22 cellular contexts compared by ENCODE assay signal in genomic region chr2:85621338-85621737, GRCh38. TPM values are rescaled to one million over a fixed set of nuclear protein-coding genes. Genes with fewer than 3 reads are reported as not detected.
DNase-seq lines count a peak whose midpoint lies in the region; ATAC-seq and TF ChIP-seq lines count a peak whose summit lies in the region.
"Had no signal": no experiment of that assay in that cellular context is flagged by ENCODE, and none has a peak within 500 bp of the region (broad histone marks: within the 10 kb centered on the region; RNA-seq: fewer than 3 reads in every experiment).

No MANE protein-coding gene starts in this region.

- intact Hi-C loops in activated CD4-positive, alpha-beta T cell treated with anti-CD3 and anti-CD28 coated beads for 36 hours (cut with DNase I, micrococcal nuclease) = no loop called here
- intact Hi-C loops in activated CD4-positive, alpha-beta T cell treated with anti-CD3 and anti-CD28 coated beads, Interleukin-2, amount 10 ng/mL, durations not matched to agents 24 days and 14 days (cut with micrococcal nuclease) = no loop called here
- intact Hi-C loops in activated T-helper 2 cell treated with anti-CD3 and anti-CD28 coated beads, Interferon-gamma antibody, Interleukin-2, Interleukin-4, amounts not matched to agents 10 μg/mL and 5 μg/mL and 100 μg/mL, durations not matched to agents 14 hours and 24 hours and 36 hours (cut with micrococcal nuclease) = no loop called here
- intact Hi-C loops in mucosa of descending colon (cut with DNase I, micrococcal nuclease) = no loop called here

- H3F3A ChIP-seq in neural progenitor cell (ENCODE audit: low read depth) = peaks cover 4% of the 10 kb centered on the region

- H3K4me1 Mint-ChIP-seq in activated CD4-positive, alpha-beta T cell treated with anti-CD3 and anti-CD28 coated beads for 36 hours = peaks cover 18% of the 10 kb centered on the region
- peaks cover 19% of the 10 kb centered on the region for H3K4me1 Mint-ChIP-seq in activated CD4-positive, alpha-beta T cell treated with anti-CD3 and anti-CD28 coated beads, Interleukin-2, amount 10 ng/mL, durations not matched to agents 24 days and 14 days
- peaks cover 20% of the 10 kb centered on the region for H3K4me1 Mint-ChIP-seq in activated naive CD8-positive, alpha-beta T cell treated with anti-CD3 and anti-CD28 coated beads, Interleukin-2, amount 10 ng/mL, durations not matched to agents 7 days and 5 days
- peaks cover 23% of the 10 kb centered on the region for H3K4me1 Mint-ChIP-seq in activated naive CD8-positive, alpha-beta T cell treated with anti-CD3 and anti-CD28 coated beads, Interleukin-2, amount 50 U/mL, for 24 hours
- H3K4me1 Mint-ChIP-seq in activated T-helper 2 cell treated with anti-CD3 and anti-CD28 coated beads, Interferon-gamma antibody, Interleukin-2, Interleukin-4, amounts not matched to agents 10 μg/mL and 5 μg/mL and 100 μg/mL, durations not matched to agents 14 hours and 24 hours and 36 hours (ENCODE audit: low read depth) = peaks cover 14% of the 10 kb centered on the region
- H3K4me1 Mint-ChIP-seq in neural progenitor cell = peaks cover 11% of the 10 kb centered on the region
- peaks cover 20% of the 10 kb centered on the region for H3K4me1 Mint-ChIP-seq in osteocyte (ENCODE audit: unreplicated experiment)

- H3K27me3 Mint-ChIP-seq in activated CD4-positive, alpha-beta T cell treated with anti-CD3 and anti-CD28 coated beads for 36 hours = no peaks in the 10 kb centered on the region
- no peaks in the 10 kb centered on the region for H3K27me3 Mint-ChIP-seq in activated CD4-positive, alpha-beta T cell treated with anti-CD3 and anti-CD28 coated beads, Interleukin-2, amount 10 ng/mL, durations not matched to agents 24 days and 14 days
- no peaks in the 10 kb centered on the region for H3K27me3 Mint-ChIP-seq in activated naive CD8-positive, alpha-beta T cell treated with anti-CD3 and anti-CD28 coated beads, Interleukin-2, amount 10 ng/mL, durations not matched to agents 7 days and 5 days
- H3K27me3 Mint-ChIP-seq in activated naive CD8-positive, alpha-beta T cell treated with anti-CD3 and anti-CD28 coated beads, Interleukin-2, amount 50 U/mL, for 24 hours = no peaks in the 10 kb centered on the region
- H3K27me3 Mint-ChIP-seq in activated T-helper 2 cell treated with anti-CD3 and anti-CD28 coated beads, Interferon-gamma antibody, Interleukin-2, Interleukin-4, amounts not matched to agents 10 μg/mL and 5 μg/mL and 100 μg/mL, durations not matched to agents 14 hours and 24 hours and 36 hours (ENCODE audit: low read depth) = no peaks in the 10 kb centered on the region
- H3K27me3 Mint-ChIP-seq in neural progenitor cell (ENCODE audit: insufficient read depth, low read depth) (peaks cover 2% of the 10 kb centered on the region), osteocyte (ENCODE audit: unreplicated experiment) (no peaks in the 10 kb centered on the region)
- H3K27me3 Mint-ChIP-seq: B cell; CD4-positive, CD25-positive, alpha-beta regulatory T cell had no signal

- no peak overlapping the region for H3K4me3 ChIP-seq in mucosa of descending colon
- H3K4me3 ChIP-seq in neural progenitor cell = no peak overlapping the region
- H3K4me3 ChIP-seq: BLaER1, GM12878, GM23248 had no signal

- ATAC-seq in activated CD4-positive, alpha-beta T cell treated with anti-CD3 and anti-CD28 coated beads for 36 hours = no peak
- no peak for ATAC-seq in activated naive CD8-positive, alpha-beta T cell treated with anti-CD3 and anti-CD28 coated beads, Interleukin-2, amount 10 ng/mL, durations not matched to agents 7 days and 5 days (ENCODE audit: low read depth)
- ATAC-seq in activated naive CD8-positive, alpha-beta T cell treated with anti-CD3 and anti-CD28 coated beads, Interleukin-2, amount 50 U/mL, for 24 hours = no peak
- peak; percentile 45 for ATAC-seq in mucosa of descending colon
- ATAC-seq: CD8-positive, alpha-beta T cell; GM12878 had no signal

- no peak overlapping the region for H2AFZ ChIP-seq in neural progenitor cell (replicated peaks)
- H2AFZ ChIP-seq: GM23248 had no signal

- H3K9ac ChIP-seq in neural progenitor cell = no peak overlapping the region
- H3K9ac ChIP-seq: BLaER1, GM23248 had no signal

- peak overlapping the region; percentile 21 for H3K27ac Mint-ChIP-seq in activated CD4-positive, alpha-beta T cell treated with anti-CD3 and anti-CD28 coated beads for 36 hours
- H3K27ac Mint-ChIP-seq in activated CD4-positive, alpha-beta T cell treated with anti-CD3 and anti-CD28 coated beads, Interleukin-2, amount 10 ng/mL, durations not matched to agents 24 days and 14 days = no peak overlapping the region
- no peak overlapping the region for H3K27ac Mint-ChIP-seq in activated naive CD8-positive, alpha-beta T cell treated with anti-CD3 and anti-CD28 coated beads, Interleukin-2, amount 10 ng/mL, durations not matched to agents 7 days and 5 days
- no peak overlapping the region for H3K27ac Mint-ChIP-seq in activated naive CD8-positive, alpha-beta T cell treated with anti-CD3 and anti-CD28 coated beads, Interleukin-2, amount 50 U/mL, for 24 hours
- peak overlapping the region; percentile 15 for H3K27ac Mint-ChIP-seq in activated T-helper 2 cell treated with anti-CD3 and anti-CD28 coated beads, Interferon-gamma antibody, Interleukin-2, Interleukin-4, amounts not matched to agents 10 μg/mL and 5 μg/mL and 100 μg/mL, durations not matched to agents 14 hours and 24 hours and 36 hours
- no peak overlapping the region for H3K27ac Mint-ChIP-seq in neural progenitor cell
- H3K27ac Mint-ChIP-seq in osteocyte (ENCODE audit: unreplicated experiment) = no peak overlapping the region
- H3K27ac Mint-ChIP-seq: B cell; CD8-positive, alpha-beta T cell had no signal

- peaks cover 37% of the 10 kb centered on the region for H4K20me1 ChIP-seq in neural progenitor cell (ENCODE audit: low read depth)

- H3K79me2 ChIP-seq in neural progenitor cell (ENCODE audit: low read depth) = peaks cover 51% of the 10 kb centered on the region

- POLR2A ChIA-PET in activated CD4-positive, alpha-beta T cell treated with anti-CD3 and anti-CD28 coated beads for 36 hours (lab: Charles Lee) = no interaction called here
- POLR2A ChIA-PET in activated naive CD8-positive, alpha-beta T cell treated with anti-CD3 and anti-CD28 coated beads, Interleukin-2, amount 10 ng/mL, durations not matched to agents 7 days and 5 days (lab: Charles Lee) = interaction anchor here (1.2 to 2.0 kb wide), 3 partner anchors 10 to 37 kb away, joined by 3 to 8 read pairs (median 8); partner anchors contain the start of genes C2orf68 and VAMP5

- no peaks in the 10 kb centered on the region for H3K9me3 Mint-ChIP-seq in activated CD4-positive, alpha-beta T cell treated with anti-CD3 and anti-CD28 coated beads for 36 hours (ENCODE audit: low read depth)
- H3K9me3 Mint-ChIP-seq in activated CD4-positive, alpha-beta T cell treated with anti-CD3 and anti-CD28 coated beads, Interleukin-2, amount 10 ng/mL, durations not matched to agents 24 days and 14 days = no peaks in the 10 kb centered on the region
- H3K9me3 Mint-ChIP-seq in activated naive CD8-positive, alpha-beta T cell treated with anti-CD3 and anti-CD28 coated beads, Interleukin-2, amount 10 ng/mL, durations not matched to agents 7 days and 5 days = no peaks in the 10 kb centered on the region
- no peaks in the 10 kb centered on the region for H3K9me3 Mint-ChIP-seq in activated naive CD8-positive, alpha-beta T cell treated with anti-CD3 and anti-CD28 coated beads, Interleukin-2, amount 50 U/mL, for 24 hours
- H3K9me3 Mint-ChIP-seq in activated T-helper 2 cell treated with anti-CD3 and anti-CD28 coated beads, Interferon-gamma antibody, Interleukin-2, Interleukin-4, amounts not matched to agents 10 μg/mL and 5 μg/mL and 100 μg/mL, durations not matched to agents 14 hours and 24 hours and 36 hours = no peaks in the 10 kb centered on the region
- H3K9me3 Mint-ChIP-seq in neural progenitor cell (no peaks in the 10 kb centered on the region), osteocyte (ENCODE audit: unreplicated experiment) (no peaks in the 10 kb centered on the region)
- H3K9me3 Mint-ChIP-seq: CD4-positive, CD25-positive, alpha-beta regulatory T cell; CD8-positive, alpha-beta T cell had no signal

- CTCF ChIA-PET in activated CD4-positive, alpha-beta T cell treated with anti-CD3 and anti-CD28 coated beads for 36 hours (lab: Charles Lee) = interaction anchor here (0.8 to 4.7 kb wide), 3 partner anchors 16 to 86 kb away, joined by 3 to 47 read pairs (median 3); no protein-coding TSS in a partner anchor

- H3K27ac ChIP-seq in neural progenitor cell = no peak overlapping the region
- H3K27ac ChIP-seq: 22Rv1, BLaER1, C4-2B, GM23248 had no signal

- TF ChIP-seq CTCF in mucosa of descending colon (IDR thresholded peaks at IDR 0.05) (no peak), neural progenitor cell (IDR thresholded peaks at IDR 0.05) (no peak), osteocyte (IDR thresholded peaks at IDR 0.05) (no peak)

- DNase-seq in activated CD4-positive, alpha-beta T cell treated with anti-CD3 and anti-CD28 coated beads for 36 hours = no peak
- DNase-seq in activated CD4-positive, alpha-beta T cell treated with anti-CD3 and anti-CD28 coated beads, Interleukin-2, amount 10 ng/mL, durations not matched to agents 24 days and 14 days = no peak
- DNase-seq in activated naive CD8-positive, alpha-beta T cell treated with anti-CD3 and anti-CD28 coated beads, Interleukin-2, amount 10 ng/mL, durations not matched to agents 7 days and 5 days = peak; percentile 5
- no peak for DNase-seq in activated naive CD8-positive, alpha-beta T cell treated with anti-CD3 and anti-CD28 coated beads, Interleukin-2, amount 50 U/mL, for 24 hours
- DNase-seq in activated T-helper 2 cell treated with anti-CD3 and anti-CD28 coated beads, Interferon-gamma antibody, Interleukin-2, Interleukin-4, amounts not matched to agents 10 μg/mL and 5 μg/mL and 100 μg/mL, durations not matched to agents 14 hours and 24 hours and 36 hours (ENCODE audit: low spot score) = no peak
- DNase-seq in mucosa of descending colon (no peak), neural progenitor cell (ENCODE audit: low spot score) (no peak), osteocyte (ENCODE audit: extremely low spot score, unreplicated experiment) (no peak)
- DNase-seq: CD4-positive, CD25-positive, alpha-beta regulatory T cell; CD8-positive, alpha-beta T cell; DMS 273 treated with DMSO at 0.1 percent for 48 hours; DMS79; EL; GDM1; GM23248; H7; HCEC 1CT had no signal

- H3K9me3 ChIP-seq in mucosa of descending colon (no peaks in the 10 kb centered on the region), neural progenitor cell (ENCODE audit: low read depth) (no peaks in the 10 kb centered on the region)
- H3K9me3 ChIP-seq: BLaER1 had no signal

- H3K36me3 Mint-ChIP-seq in activated CD4-positive, alpha-beta T cell treated with anti-CD3 and anti-CD28 coated beads for 36 hours (ENCODE audit: low read depth) = peaks cover 49% of the 10 kb centered on the region
- peaks cover 52% of the 10 kb centered on the region for H3K36me3 Mint-ChIP-seq in activated CD4-positive, alpha-beta T cell treated with anti-CD3 and anti-CD28 coated beads, Interleukin-2, amount 10 ng/mL, durations not matched to agents 24 days and 14 days (ENCODE audit: low read depth)
- peaks cover 26% of the 10 kb centered on the region for H3K36me3 Mint-ChIP-seq in activated naive CD8-positive, alpha-beta T cell treated with anti-CD3 and anti-CD28 coated beads, Interleukin-2, amount 10 ng/mL, durations not matched to agents 7 days and 5 days
- peaks cover 61% of the 10 kb centered on the region for H3K36me3 Mint-ChIP-seq in activated naive CD8-positive, alpha-beta T cell treated with anti-CD3 and anti-CD28 coated beads, Interleukin-2, amount 50 U/mL, for 24 hours (ENCODE audit: low read depth)
- H3K36me3 Mint-ChIP-seq in activated T-helper 2 cell treated with anti-CD3 and anti-CD28 coated beads, Interferon-gamma antibody, Interleukin-2, Interleukin-4, amounts not matched to agents 10 μg/mL and 5 μg/mL and 100 μg/mL, durations not matched to agents 14 hours and 24 hours and 36 hours (ENCODE audit: low read depth) = peaks cover 64% of the 10 kb centered on the region
- H3K36me3 Mint-ChIP-seq in neural progenitor cell (peaks cover 24% of the 10 kb centered on the region), osteocyte (ENCODE audit: unreplicated experiment) (peaks cover 39% of the 10 kb centered on the region)

- H3K36me3 ChIP-seq in mucosa of descending colon (ENCODE audit: low read depth) = peaks cover 11% of the 10 kb centered on the region
- peaks cover 15% of the 10 kb centered on the region for H3K36me3 ChIP-seq in neural progenitor cell

- H3K4me2 ChIP-seq in neural progenitor cell = no peak overlapping the region
- H3K4me2 ChIP-seq: BLaER1 had no signal

- H3K4me3 Mint-ChIP-seq in activated CD4-positive, alpha-beta T cell treated with anti-CD3 and anti-CD28 coated beads for 36 hours = no peak overlapping the region
- H3K4me3 Mint-ChIP-seq in activated CD4-positive, alpha-beta T cell treated with anti-CD3 and anti-CD28 coated beads, Interleukin-2, amount 10 ng/mL, durations not matched to agents 24 days and 14 days = no peak overlapping the region
- H3K4me3 Mint-ChIP-seq in activated naive CD8-positive, alpha-beta T cell treated with anti-CD3 and anti-CD28 coated beads, Interleukin-2, amount 10 ng/mL, durations not matched to agents 7 days and 5 days = no peak overlapping the region
- H3K4me3 Mint-ChIP-seq in activated naive CD8-positive, alpha-beta T cell treated with anti-CD3 and anti-CD28 coated beads, Interleukin-2, amount 50 U/mL, for 24 hours = no peak overlapping the region
- no peak overlapping the region for H3K4me3 Mint-ChIP-seq in activated T-helper 2 cell treated with anti-CD3 and anti-CD28 coated beads, Interferon-gamma antibody, Interleukin-2, Interleukin-4, amounts not matched to agents 10 μg/mL and 5 μg/mL and 100 μg/mL, durations not matched to agents 14 hours and 24 hours and 36 hours (ENCODE audit: low read depth)
- H3K4me3 Mint-ChIP-seq in neural progenitor cell = no peak overlapping the region
- no peak overlapping the region for H3K4me3 Mint-ChIP-seq in osteocyte (ENCODE audit: unreplicated experiment)
- H3K4me3 Mint-ChIP-seq: B cell; CD8-positive, alpha-beta T cell had no signal

- H3K4me1 ChIP-seq in mucosa of descending colon (ENCODE audit: low read depth) (peaks cover 25% of the 10 kb centered on the region), neural progenitor cell (peaks cover 10% of the 10 kb centered on the region)

- no peaks in the 10 kb centered on the region for H3K27me3 ChIP-seq in neural progenitor cell
- H3K27me3 ChIP-seq: BLaER1 had no signal

RNA-seq across cellular contexts. Expression of gene USP39, which starts 5.4 kb away (rescaled TPM):
- 10 to 100 TPM; 81.2 to 95.3 TPM for total RNA-seq in activated CD4-positive, alpha-beta T cell treated with anti-CD3 and anti-CD28 coated beads for 36 hours
- total RNA-seq in activated CD4-positive, alpha-beta T cell treated with anti-CD3 and anti-CD28 coated beads, Interleukin-2, amount 10 ng/mL, durations not matched to agents 24 days and 14 days = 94.0 and 102 TPM in 2 replicates
- total RNA-seq in activated naive CD8-positive, alpha-beta T cell treated with anti-CD3 and anti-CD28 coated beads, Interleukin-2, amount 10 ng/mL, durations not matched to agents 7 days and 5 days = 10 to 100 TPM; 72.8 to 75.2 TPM
- total RNA-seq in activated T-helper 2 cell treated with anti-CD3 and anti-CD28 coated beads, Interferon-gamma antibody, Interleukin-2, Interleukin-4, amounts not matched to agents 10 μg/mL and 5 μg/mL and 100 μg/mL, durations not matched to agents 14 hours and 24 hours and 36 hours = 84.1 and 90.1 TPM in 2 replicates
- 10 to 100 TPM; 33.5 to 46.4 (median 35.6) TPM for total RNA-seq in mucosa of descending colon
- total RNA-seq in neural progenitor cell (ENCODE audit: low replicate concordance) = 85.3 and 87.3 TPM in 2 replicates
- total RNA-seq in osteocyte = 44.0 and 50.9 TPM in 2 replicates

RNA-seq across cellular contexts. Expression of gene C2orf68, which starts 9.5 kb away (rescaled TPM):
- total RNA-seq in activated CD4-positive, alpha-beta T cell treated with anti-CD3 and anti-CD28 coated beads for 36 hours = 10 to 100 TPM; 33.7 to 47.2 TPM
- total RNA-seq in activated CD4-positive, alpha-beta T cell treated with anti-CD3 and anti-CD28 coated beads, Interleukin-2, amount 10 ng/mL, durations not matched to agents 24 days and 14 days = 36.6 and 36.9 TPM in 2 replicates
- total RNA-seq in activated naive CD8-positive, alpha-beta T cell treated with anti-CD3 and anti-CD28 coated beads, Interleukin-2, amount 10 ng/mL, durations not matched to agents 7 days and 5 days = 10 to 100 TPM; 54.7 to 61.2 TPM
- 34.7 and 35.6 TPM in 2 replicates for total RNA-seq in activated T-helper 2 cell treated with anti-CD3 and anti-CD28 coated beads, Interferon-gamma antibody, Interleukin-2, Interleukin-4, amounts not matched to agents 10 μg/mL and 5 μg/mL and 100 μg/mL, durations not matched to agents 14 hours and 24 hours and 36 hours
- total RNA-seq in mucosa of descending colon (10 to 100 TPM; 36.4 to 45.5 (median 36.7) TPM), neural progenitor cell (ENCODE audit: low replicate concordance) (31.1 and 47.6 TPM in 2 replicates), osteocyte (40.8 and 45.1 TPM in 2 replicates)

RNA-seq across cellular contexts. Expression of gene TMEM150A, which starts 18.8 kb away (rescaled TPM):
- total RNA-seq in activated CD4-positive, alpha-beta T cell treated with anti-CD3 and anti-CD28 coated beads for 36 hours = 1 to 10 TPM; 1.3 to 2.5 TPM
- total RNA-seq in activated CD4-positive, alpha-beta T cell treated with anti-CD3 and anti-CD28 coated beads, Interleukin-2, amount 10 ng/mL, durations not matched to agents 24 days and 14 days = 6.2 and 6.5 TPM in 2 replicates
- total RNA-seq in activated naive CD8-positive, alpha-beta T cell treated with anti-CD3 and anti-CD28 coated beads, Interleukin-2, amount 10 ng/mL, durations not matched to agents 7 days and 5 days = 1 to 10 TPM; 5.3 to 7.0 TPM
- 6.5 and 7.0 TPM in 2 replicates for total RNA-seq in activated T-helper 2 cell treated with anti-CD3 and anti-CD28 coated beads, Interferon-gamma antibody, Interleukin-2, Interleukin-4, amounts not matched to agents 10 μg/mL and 5 μg/mL and 100 μg/mL, durations not matched to agents 14 hours and 24 hours and 36 hours
- 10 to 100 TPM in 1 of 3 donors, 1 to 10 TPM in 2; 9.4 to 20.9 (median 10.0) TPM for total RNA-seq in mucosa of descending colon
- 7.2 and 12.5 TPM in 2 replicates for total RNA-seq in neural progenitor cell (ENCODE audit: low replicate concordance)
- total RNA-seq in osteocyte = 18.2 and 20.8 TPM in 2 replicates

RNA-seq across cellular contexts. Expression of gene RNF181, which starts 25.8 kb away (rescaled TPM):
- total RNA-seq in activated CD4-positive, alpha-beta T cell treated with anti-CD3 and anti-CD28 coated beads for 36 hours = 100 to 1,000 TPM; 113 to 140 TPM
- total RNA-seq in activated CD4-positive, alpha-beta T cell treated with anti-CD3 and anti-CD28 coated beads, Interleukin-2, amount 10 ng/mL, durations not matched to agents 24 days and 14 days = 111 and 116 TPM in 2 replicates
- total RNA-seq in activated naive CD8-positive, alpha-beta T cell treated with anti-CD3 and anti-CD28 coated beads, Interleukin-2, amount 10 ng/mL, durations not matched to agents 7 days and 5 days = 10 to 100 TPM; 96.4 to 97.4 TPM
- 130 and 134 TPM in 2 replicates for total RNA-seq in activated T-helper 2 cell treated with anti-CD3 and anti-CD28 coated beads, Interferon-gamma antibody, Interleukin-2, Interleukin-4, amounts not matched to agents 10 μg/mL and 5 μg/mL and 100 μg/mL, durations not matched to agents 14 hours and 24 hours and 36 hours
- 10 to 100 TPM; 73.7 to 89.5 (median 80.8) TPM for total RNA-seq in mucosa of descending colon
- 81.3 and 113 TPM in 2 replicates for total RNA-seq in neural progenitor cell (ENCODE audit: low replicate concordance)
- total RNA-seq in osteocyte = 77.2 and 77.3 TPM in 2 replicates

RNA-seq across cellular contexts. Expression of gene VAMP5, which starts 37.1 kb away (rescaled TPM):
- total RNA-seq in activated CD4-positive, alpha-beta T cell treated with anti-CD3 and anti-CD28 coated beads for 36 hours = 10 to 100 TPM; 21.4 to 26.7 TPM
- total RNA-seq in activated CD4-positive, alpha-beta T cell treated with anti-CD3 and anti-CD28 coated beads, Interleukin-2, amount 10 ng/mL, durations not matched to agents 24 days and 14 days = 33.1 and 37.9 TPM in 2 replicates
- total RNA-seq in activated naive CD8-positive, alpha-beta T cell treated with anti-CD3 and anti-CD28 coated beads, Interleukin-2, amount 10 ng/mL, durations not matched to agents 7 days and 5 days = 10 to 100 TPM; 66.7 to 70.8 TPM
- total RNA-seq in activated T-helper 2 cell treated with anti-CD3 and anti-CD28 coated beads, Interferon-gamma antibody, Interleukin-2, Interleukin-4, amounts not matched to agents 10 μg/mL and 5 μg/mL and 100 μg/mL, durations not matched to agents 14 hours and 24 hours and 36 hours = 41.0 and 41.3 TPM in 2 replicates
- total RNA-seq in mucosa of descending colon = 10 to 100 TPM; 10.8 to 39.3 (median 28.3) TPM
- total RNA-seq in neural progenitor cell (ENCODE audit: low replicate concordance) = not detected in 2 replicates
- total RNA-seq in osteocyte = not detected in 2 replicates

Comparison
In these comparisons a context has a peak if more than half of its experiments do, and no peak if none do; other contexts are left out.
1. H3K27ac Mint-ChIP-seq: peak in activated CD4-positive, alpha-beta T cell treated with anti-CD3 and anti-CD28 coated beads for 36 hours (single experiment) and activated T-helper 2 cell treated with anti-CD3 and anti-CD28 coated beads, Interferon-gamma antibody, Interleukin-2, Interleukin-4, amounts not matched to agents 10 μg/mL and 5 μg/mL and 100 μg/mL, durations not matched to agents 14 hours and 24 hours and 36 hours (single experiment); none in activated CD4-positive, alpha-beta T cell treated with anti-CD3 and anti-CD28 coated beads, Interleukin-2, amount 10 ng/mL, durations not matched to agents 24 days and 14 days (single experiment), activated naive CD8-positive, alpha-beta T cell treated with anti-CD3 and anti-CD28 coated beads, Interleukin-2, amount 10 ng/mL, durations not matched to agents 7 days and 5 days (single experiment), activated naive CD8-positive, alpha-beta T cell treated with anti-CD3 and anti-CD28 coated beads, Interleukin-2, amount 50 U/mL, for 24 hours (single experiment), neural progenitor cell (single experiment) and osteocyte (single experiment).